ENCODE assay signal across 9 cellular contexts in genomic region chrX:132025085-132025484, GRCh38. TPM values are rescaled to one million over a fixed set of nuclear protein-coding genes. Genes with fewer than 3 reads are reported as not detected.
DNase-seq lines count a peak whose midpoint lies in the region; ATAC-seq, FAIRE-seq and TF ChIP-seq lines count a peak whose summit lies in the region.
"Had no signal": no experiment of that assay in that cellular context is flagged by ENCODE, and none has a peak within 500 bp of the region (broad histone marks: within the 10 kb centered on the region; RNA-seq: fewer than 3 reads in every experiment).

No MANE protein-coding gene starts in this region.

- no peak overlapping the region for H2BK12ac ChIP-seq in H1 (ENCODE audit: low read depth, low read length)

- H2BK20ac ChIP-seq in H1 (ENCODE audit: low read length) = no peak overlapping the region

- H3K4me1 ChIP-seq in H1 (replicated peaks in 1 of 4; ENCODE audit: control insufficient read depth in 3 of 4, insufficient read depth in 4 of 4, low read length in 3 of 4) (peaks cover 0 to 12% (median 3%) of the 10 kb centered on the region in 4 experiments; a peak in 3 of 7 replicates), smooth muscle cell (ENCODE audit: low read depth) (peaks cover 12% of the 10 kb centered on the region)

- no peak overlapping the region for H3K56ac ChIP-seq in H1 (replicated peaks; ENCODE audit: insufficient read length, low read depth, low read length)

- H2BK15ac ChIP-seq in H1 (ENCODE audit: low read length) = no peak overlapping the region

- no peak overlapping the region for H2AK5ac ChIP-seq in H1 (ENCODE audit: low read depth, low read length)

- H3K27ac ChIP-seq in H1 (ENCODE audit: low read depth, low read length) (no peak overlapping the region), smooth muscle cell (ENCODE audit: low read depth) (peak overlapping the region; percentile 70)

- H3K9ac ChIP-seq in H1 (replicated peaks in 1 of 4; ENCODE audit: extremely low read depth in 1 of 4, low read depth in 3 of 4, low read length in 3 of 4) (peak overlapping the region in 2 of 4 experiments; percentile 37 to 60; a peak in 3 of 7 replicates), smooth muscle cell (ENCODE audit: low read depth) (peak overlapping the region; percentile 52)

- no peak overlapping the region for H3K18ac ChIP-seq in H1 (ENCODE audit: extremely low read depth, low read length)

- H3K79me2 ChIP-seq in H1 (ENCODE audit: control insufficient read depth in 1 of 2, insufficient read depth in 2 of 2, low read length in 2 of 2) (peaks cover 0 to 61% of the 10 kb centered on the region in 2 experiments; a peak in 3 of 4 replicates), smooth muscle cell (ENCODE audit: low read depth) (peaks cover 37% of the 10 kb centered on the region)

- no peak overlapping the region for H4K5ac ChIP-seq in H1 (ENCODE audit: insufficient read length, low read depth, low read length)

- TF ChIP-seq CTCF in H1 (IDR thresholded peaks at IDR 0.05; ENCODE audit: control extremely low read depth in 1 of 3, insufficient read depth in 1 of 3, low read depth in 1 of 3, low read length in 3 of 3) = no peak
- TF ChIP-seq CTCF in smooth muscle cell (IDR thresholded peaks at IDR 0.05; ENCODE audit: borderline replicate concordance, insufficient read depth, poor library complexity, severe bottlenecking) = no peak

- H3K14ac ChIP-seq in H1 (ENCODE audit: insufficient read length) = no peak overlapping the region

- H3K27me3 Mint-ChIP-seq in activated T-cell treated with anti-CD3 and anti-CD28 coated beads, Interleukin-2, amount 50 U/mL, for 24 hours = peaks cover 45% of the 10 kb centered on the region

- 5% methylated on average over 6 of the region's 7 CpGs; no CpG with 5 or more reads in 1 of the 2 experiments for WGBS in H1 (ENCODE audit: extremely low coverage in 1 of 2, insufficient coverage in 1 of 2, insufficient read length in 1 of 2, insufficient replicate concordance in 2 of 2, low coverage in 1 of 2, low lambda C conversion rate in 2 of 2, missing lambda C conversion rate in 1 of 2), 2 experiments
- 38% methylated on average over 7 of the region's 7 CpGs for WGBS in smooth muscle cell (ENCODE audit: low lambda C conversion rate)

- no peak overlapping the region for H2AFZ ChIP-seq in H1 (ENCODE audit: low read length)
- H2AFZ ChIP-seq in smooth muscle cell (ENCODE audit: low read depth) = no peak overlapping the region

- no peaks in the 10 kb centered on the region for H3K27me3 ChIP-seq in H1 (replicated peaks in 1 of 4; ENCODE audit: control insufficient read depth in 3 of 4, extremely low read depth in 1 of 4, insufficient read depth in 3 of 4, low read length in 3 of 4)
- H3K27me3 ChIP-seq in smooth muscle cell (ENCODE audit: low read depth) = no peaks in the 10 kb centered on the region

- H3K4me3 Mint-ChIP-seq in activated T-cell treated with anti-CD3 and anti-CD28 coated beads, Interleukin-2, amount 50 U/mL, for 24 hours = peak overlapping the region; percentile 90

- H3K36me3 ChIP-seq in H1 (ENCODE audit: control insufficient read depth in 2 of 4, insufficient read depth in 4 of 4, low read length in 3 of 4) (no peaks in the 10 kb centered on the region), smooth muscle cell (ENCODE audit: low read depth) (no peaks in the 10 kb centered on the region)

- peaks cover 37% of the 10 kb centered on the region for H3K36me3 Mint-ChIP-seq in activated T-cell treated with anti-CD3 and anti-CD28 coated beads, Interleukin-2, amount 50 U/mL, for 24 hours (ENCODE audit: low read depth)

- H3F3A ChIP-seq in smooth muscle cell (ENCODE audit: low read depth) = no peaks in the 10 kb centered on the region

- H2BK120ac ChIP-seq in H1 (replicated peaks; ENCODE audit: low read depth, low read length) = no peak overlapping the region

- peaks cover 49% of the 10 kb centered on the region for H3K4me1 Mint-ChIP-seq in activated T-cell treated with anti-CD3 and anti-CD28 coated beads, Interleukin-2, amount 50 U/mL, for 24 hours (ENCODE audit: low read depth)

- no peaks in the 10 kb centered on the region for H3K9me3 Mint-ChIP-seq in activated T-cell treated with anti-CD3 and anti-CD28 coated beads, Interleukin-2, amount 50 U/mL, for 24 hours

- no peaks in the 10 kb centered on the region; the same call in 1 of the 2 replicates for H3K79me1 ChIP-seq in H1 (ENCODE audit: low read depth, low read length)

- H4K8ac ChIP-seq in H1 (ENCODE audit: extremely low read depth, insufficient read depth, low read length) = no peak overlapping the region

- no peak for DNase-seq in activated T-cell treated with anti-CD3 and anti-CD28 coated beads, Interleukin-2, amount 50 U/mL, for 24 hours
- DNase-seq in activated T-cell treated with anti-CD3 and anti-CD28 coated beads for 4 hours (no peak), OCI-M1 (lab: John Stamatoyannopoulos, UW) (peak; percentile 59), H1 (ENCODE audit: low read depth in 1 of 2, low spot score in 2 of 2) (no peak), smooth muscle cell (lab: John Stamatoyannopoulos, UW; ENCODE audit: unreplicated experiment) (no peak), GDM1 (lab: John Stamatoyannopoulos, UW) (no peak), NCI-H1092 (lab: John Stamatoyannopoulos, UW) (no peak)
- DNase-seq: NCI-H446 treated with DMSO at 0.1 percent for 48 hours had no signal

- no peak overlapping the region for H3K23ac ChIP-seq in H1 (ENCODE audit: insufficient read length)

- H4K20me1 ChIP-seq in H1 (replicated peaks in 1 of 2; ENCODE audit: control insufficient read depth in 1 of 2, insufficient read depth in 2 of 2, low read length in 2 of 2) (no peaks in the 10 kb centered on the region), smooth muscle cell (ENCODE audit: low read depth) (no peaks in the 10 kb centered on the region)

- peak overlapping the region; percentile 84 for H3K27ac Mint-ChIP-seq in activated T-cell treated with anti-CD3 and anti-CD28 coated beads, Interleukin-2, amount 50 U/mL, for 24 hours

- H4K91ac ChIP-seq in H1 (replicated peaks; ENCODE audit: insufficient read length, low read length) = no peak overlapping the region

- H3K4ac ChIP-seq in H1 (replicated peaks; ENCODE audit: insufficient read length, low read depth, low read length) = no peak overlapping the region

- H3K9me3 ChIP-seq in H1 (ENCODE audit: insufficient read depth in 2 of 2, low read depth in 1 of 2, low read length in 1 of 2) (no peaks in the 10 kb centered on the region), smooth muscle cell (replicated peaks; ENCODE audit: low read depth) (no peaks in the 10 kb centered on the region)

- ATAC-seq in HG02852 (IDR thresholded peaks at IDR 0.05; ENCODE audit: unreplicated experiment) = no peak

- no peak for FAIRE-seq in H1 (lab: Jason Lieb, UNC)

- TF ChIP-seq RAD21 in H1 (IDR thresholded peaks at IDR 0.05 in 1 of 2, conservative IDR thresholded peaks at IDR 0.05 in 1 of 2; ENCODE audit: low read depth in 2 of 2, low read length in 2 of 2) = no peak

- no peak for TF ChIP-seq EP300 in H1 (IDR thresholded peaks at IDR 0.05; ENCODE audit: borderline replicate concordance in 1 of 2, low read depth in 2 of 2, low read length in 2 of 2)

- CTCF ChIA-PET in H1 (lab: Charles Lee; ENCODE audit: partially characterized antibody) = interaction anchor here (1.1 kb wide), 1 partner anchor 183 kb away, joined by 3 read pairs; no protein-coding TSS in a partner anchor

- POLR2A ChIA-PET in H1 (lab: Charles Lee; ENCODE audit: partially characterized antibody) = no interaction called here

- no peak overlapping the region for H2BK5ac ChIP-seq in H1 (ENCODE audit: low read depth, low read length)

- peaks cover 4% of the 10 kb centered on the region; the same call in 1 of the 2 replicates for H3K23me2 ChIP-seq in H1 (ENCODE audit: low read depth, low read length)

- peak overlapping the region; percentile 78 to 82 for H3K4me2 ChIP-seq in H1 (ENCODE audit: insufficient read depth in 1 of 2, low read depth in 2 of 2, low read length in 2 of 2)
- peak overlapping the region; percentile 81 for H3K4me2 ChIP-seq in smooth muscle cell

- peak overlapping the region; percentile 32 to 84 (median 71); a peak in 7 of 8 replicates for H3K4me3 ChIP-seq in H1 (ENCODE audit: extremely low read depth in 1 of 4, insufficient read depth in 2 of 4, low read depth in 3 of 4, low read length in 4 of 4)
- peak overlapping the region; percentile 77 for H3K4me3 ChIP-seq in smooth muscle cell

- TF ChIP-seq POLR2A in H1 (IDR thresholded peaks at IDR 0.05; ENCODE audit: control extremely low read depth in 1 of 2, low read depth in 2 of 2, low read length in 2 of 2) = no peak

TF ChIP-seq in H1, 55 proteins besides CTCF, POLR2A, EP300 and RAD21:
- TF ChIP-seq ASH2L (IDR thresholded peaks at IDR 0.05; ENCODE audit: low read length) = peak; percentile 28
- TF ChIP-seq CTBP2 (IDR thresholded peaks at IDR 0.05; ENCODE audit: borderline replicate concordance, insufficient read depth, insufficient read length, low read length) = no peak

RNA-seq across cellular contexts. Expression of gene STK26, which starts 2.0 kb away (rescaled TPM):
- total RNA-seq in H1 (2021; fragmentation: NEBNext Ultra II Directional; extraction: Animal tissue kit (Norgen Biotek cat#: 25700)) = 92.5 and 98.2 TPM in 2 replicates
- polyA plus RNA-seq in H1 (2011; rRNA removed) = 12.7 and 24.2 TPM in 2 replicates
- 36.6 TPM for polyA plus RNA-seq in H1 (2011; cell fraction: cytosol; rRNA removed)
- polyA plus RNA-seq in H1 (2011; cell fraction: nucleus; rRNA removed) = 9.5 TPM
- 38.3 to 72.3 TPM (median 46.8 TPM) in 4 replicates for polyA plus RNA-seq in H1 (2012, experiment 1 of 2)
- polyA plus RNA-seq in H1 (2012, experiment 2 of 2) = 4.9 TPM
- polyA plus RNA-seq in H1 (2013, experiment 1 of 2) = 48.4 TPM
- 49.4 TPM for polyA plus RNA-seq in H1 (2013, experiment 2 of 2)
- polyA minus RNA-seq in H1 (2011; rRNA and poly(A)+ RNA removed) = 26.9 and 45.0 TPM in 2 replicates
- 37.6 TPM for polyA minus RNA-seq in H1 (2011; cell fraction: cytosol; rRNA and poly(A)+ RNA removed)
- 20.5 TPM for polyA minus RNA-seq in H1 (2011; cell fraction: nucleus; rRNA and poly(A)+ RNA removed)
- total RNA-seq in smooth muscle cell = 50.9 and 56.3 TPM in 2 replicates
- polyA plus RNA-seq in smooth muscle cell = 13.2 and 13.8 TPM in 2 replicates
